Comparison of ENCODE assay signal across 33 cellular contexts in genomic region chr2:175400975-175401374, GRCh38.
"Had no signal": no experiment of that assay in that cellular context is flagged by ENCODE, and none has a peak within 500 bp of the region (broad histone marks: within the 10 kb centered on the region; RNA-seq: fewer than 3 reads in every experiment).

No MANE protein-coding gene starts in this region.

- H2AFZ ChIP-seq: neural progenitor cell, parathyroid adenoma had no signal

- H3K4me3 ChIP-seq: left lung, lower lobe of right lung, neural progenitor cell, skin epidermis, stomach, testis, tibial artery, upper lobe of right lung had no signal

- H3K4me1 ChIP-seq: left lung, lower lobe of right lung, neural progenitor cell, stomach, testis, tibial artery, upper lobe of right lung had no signal

- H3K4me3 Mint-ChIP-seq: immature natural killer cell; mesothelial cell of epicardium; naive B cell; natural killer cell; nephron progenitor cell; neural progenitor cell; stimulated activated naive B cell treated with anti-CD40 and anti-IgM and Interleukin-4, amounts not matched to agents 10 μg/mL and 1 μg/mL and 100 μg/mL, for 72 hours had no signal

- H3K36me3 Mint-ChIP-seq: immature natural killer cell; mesothelial cell of epicardium; naive B cell; natural killer cell; neural progenitor cell; stimulated activated naive B cell treated with anti-CD40 and anti-IgM and Interleukin-4, amounts not matched to agents 10 μg/mL and 1 μg/mL and 100 μg/mL, for 72 hours had no signal

- H3K9ac ChIP-seq: neural progenitor cell, parathyroid adenoma had no signal

- H3K9me3 ChIP-seq: left lung, lower lobe of right lung, neutrophil, stomach, testis, tibial artery, upper lobe of right lung had no signal

- DNase-seq: hippocampal formation; immature natural killer cell; kidney; left colon; left lung; lower lobe of right lung; mammary epithelial cell; mesenchymal stem cell; naive B cell; natural killer cell; nephron progenitor cell; occipital lobe; retina; right cardiac atrium; stimulated activated CD4-positive, alpha-beta T cell treated with anti-CD3 and anti-CD28 coated beads, Interleukin-12 subunit alpha, Interleukin-12 subunit beta, amount 100 ng/mL, for 4 hours; stimulated activated CD4-positive, alpha-beta T cell treated with anti-CD3 and anti-CD28 coated beads, Interleukin-15, amount 100 ng/mL, for 24 hours; stimulated activated CD4-positive, alpha-beta T cell treated with anti-CD3 and anti-CD28 coated beads, Interleukin-2, amount 100 ng/mL, for 24 hours; stimulated activated CD4-positive, alpha-beta T cell treated with anti-CD3 and anti-CD28 coated beads, Interleukin-4, amount 100 ng/mL, for 1 hour; stimulated activated naive B cell treated with anti-CD40 and anti-IgM and Interleukin-4, amounts not matched to agents 10 μg/mL and 1 μg/mL and 100 μg/mL, for 72 hours; stimulated activated naive CD8-positive, alpha-beta T cell treated with anti-CD3 and anti-CD28 coated beads, Interleukin-15, Interleukin-2, amounts not matched to agents 100 U/mL and 50 U/mL, for 24 hours; stomach; testis; tibial artery; trophoblast cell; upper lobe of right lung had no signal

- H3K27me3 ChIP-seq: left lung, neural progenitor cell, neutrophil, testis, upper lobe of right lung had no signal

- H3K9me3 Mint-ChIP-seq: immature natural killer cell; mesothelial cell of epicardium; natural killer cell; nephron progenitor cell; neural progenitor cell; stimulated activated naive B cell treated with anti-CD40 and anti-IgM and Interleukin-4, amounts not matched to agents 10 μg/mL and 1 μg/mL and 100 μg/mL, for 72 hours had no signal

- H3K4me2 ChIP-seq: neural progenitor cell had no signal

- H3K27ac ChIP-seq: left lung, lower lobe of right lung, neural progenitor cell, neutrophil, parathyroid adenoma, skin epidermis, stomach, testis, tibial artery, upper lobe of right lung had no signal

- H3K4me1 Mint-ChIP-seq: immature natural killer cell; mesothelial cell of epicardium; naive B cell; natural killer cell; nephron progenitor cell; neural progenitor cell; stimulated activated naive B cell treated with anti-CD40 and anti-IgM and Interleukin-4, amounts not matched to agents 10 μg/mL and 1 μg/mL and 100 μg/mL, for 72 hours had no signal

- H3K79me2 ChIP-seq: parathyroid adenoma had no signal

- FAIRE-seq: islet of Langerhans, kidney, urothelium cell line had no signal

- ATAC-seq: left colon; left lung; lower lobe of right lung; natural killer cell; right cardiac atrium; sciatic nerve; stimulated activated naive B cell treated with anti-CD40 and anti-IgM and Interleukin-4, amounts not matched to agents 10 μg/mL and 1 μg/mL and 100 μg/mL, for 72 hours; stimulated activated naive CD8-positive, alpha-beta T cell treated with anti-CD3 and anti-CD28 coated beads, Interleukin-15, Interleukin-2, amounts not matched to agents 100 U/mL and 50 U/mL, for 24 hours; upper lobe of right lung had no signal

- H3K36me3 ChIP-seq: left lung, lower lobe of right lung, neural progenitor cell, neutrophil, stomach, tibial artery, upper lobe of right lung had no signal

- H3K27ac Mint-ChIP-seq: immature natural killer cell; mesothelial cell of epicardium; naive B cell; natural killer cell; nephron progenitor cell; neural progenitor cell; stimulated activated naive B cell treated with anti-CD40 and anti-IgM and Interleukin-4, amounts not matched to agents 10 μg/mL and 1 μg/mL and 100 μg/mL, for 72 hours had no signal
